ENCODE assay signal across 20 cellular contexts in the genomic region with DNA sequence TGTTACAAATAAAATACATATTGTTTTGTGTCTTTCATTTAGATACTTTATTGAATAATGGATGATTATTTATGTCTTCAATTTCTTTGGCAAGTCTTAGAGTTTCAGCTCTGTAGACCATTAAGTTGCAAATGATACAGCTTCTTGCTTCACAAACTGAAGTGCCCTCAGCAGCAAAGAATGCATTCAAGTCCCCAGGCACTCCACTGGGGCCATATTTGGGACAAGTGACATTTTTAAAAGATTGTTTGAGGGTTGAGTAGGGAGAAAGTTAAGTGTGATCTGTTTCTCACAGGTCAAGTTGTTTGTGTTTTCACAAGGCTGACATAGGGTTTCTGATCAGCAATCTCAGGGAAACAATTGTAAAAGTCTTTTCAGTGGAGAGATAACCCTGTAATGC.
"Had no signal": no experiment of that assay in that cellular context is flagged by ENCODE, and none has a peak within 500 bp of the region (broad histone marks: within the 10 kb centered on the region; RNA-seq: fewer than 3 reads in every experiment).

No MANE protein-coding gene starts in this region.

- H3K27ac ChIP-seq: epithelial cell of prostate, esophagus squamous epithelium, foreskin keratinocyte, psoas muscle, right lobe of liver, suprapubic skin, thyroid gland had no signal

- H3K4me1 Mint-ChIP-seq: nephron progenitor cell; stimulated activated effector memory CD8-positive, alpha-beta T cell treated with anti-CD3 and anti-CD28 coated beads, Interleukin-12 subunit alpha, Interleukin-12 subunit beta, amount 100 ng/mL, for 72 hours had no signal

- H3K4me3 ChIP-seq: esophagus squamous epithelium, lung, psoas muscle, right lobe of liver, suprapubic skin, thyroid gland had no signal

- DNase-seq: effector memory CD4-positive, alpha-beta T cell; esophagus squamous epithelium; foreskin keratinocyte; kidney; left cardiac atrium; left ventricle myocardium superior; mesenchymal stem cell; naive thymus-derived CD4-positive, alpha-beta T cell; nephron progenitor cell; psoas muscle; retina; right lobe of liver; stimulated activated CD4-positive, alpha-beta T cell treated with anti-CD3 and anti-CD28 coated beads, Interleukin-4, amount 100 ng/mL, for 1 hour; stimulated activated CD8-positive, alpha-beta memory T cell treated with anti-CD3 and anti-CD28 coated beads, Interleukin-4, amount 100 ng/mL, for 48 hours; stimulated activated naive CD8-positive, alpha-beta T cell treated with anti-CD3 and anti-CD28 coated beads, Interleukin-15, Interleukin-2, amounts not matched to agents 100 U/mL and 50 U/mL, for 24 hours; thyroid gland had no signal

- H3K9me3 ChIP-seq: esophagus squamous epithelium, psoas muscle, right lobe of liver, suprapubic skin, thyroid gland had no signal

- H3K27me3 Mint-ChIP-seq: naive thymus-derived CD4-positive, alpha-beta T cell had no signal

- H3K36me3 Mint-ChIP-seq: naive thymus-derived CD4-positive, alpha-beta T cell; stimulated activated effector memory CD8-positive, alpha-beta T cell treated with anti-CD3 and anti-CD28 coated beads, Interleukin-12 subunit alpha, Interleukin-12 subunit beta, amount 100 ng/mL, for 72 hours had no signal

- H3K27ac Mint-ChIP-seq: naive thymus-derived CD4-positive, alpha-beta T cell; nephron progenitor cell; stimulated activated effector memory CD8-positive, alpha-beta T cell treated with anti-CD3 and anti-CD28 coated beads, Interleukin-12 subunit alpha, Interleukin-12 subunit beta, amount 100 ng/mL, for 72 hours had no signal

- ATAC-seq: foreskin keratinocyte; left cardiac atrium; left ventricle myocardium superior; naive thymus-derived CD4-positive, alpha-beta T cell; psoas muscle; right lobe of liver; stimulated activated effector memory CD8-positive, alpha-beta T cell treated with anti-CD3 and anti-CD28 coated beads, Interleukin-12 subunit alpha, Interleukin-12 subunit beta, amount 100 ng/mL, for 72 hours; stimulated activated naive CD8-positive, alpha-beta T cell treated with anti-CD3 and anti-CD28 coated beads, Interleukin-15, Interleukin-2, amounts not matched to agents 100 U/mL and 50 U/mL, for 24 hours had no signal

- H3K4me3 Mint-ChIP-seq: naive thymus-derived CD4-positive, alpha-beta T cell; nephron progenitor cell; stimulated activated effector memory CD8-positive, alpha-beta T cell treated with anti-CD3 and anti-CD28 coated beads, Interleukin-12 subunit alpha, Interleukin-12 subunit beta, amount 100 ng/mL, for 72 hours had no signal

- H3K27me3 ChIP-seq: esophagus squamous epithelium, foreskin keratinocyte, right lobe of liver, suprapubic skin, thyroid gland had no signal

- H3K9me3 Mint-ChIP-seq: nephron progenitor cell had no signal

- H3K4me1 ChIP-seq: esophagus squamous epithelium, foreskin keratinocyte, psoas muscle, right lobe of liver, suprapubic skin, thyroid gland had no signal

- FAIRE-seq: kidney had no signal

- H3K36me3 ChIP-seq: esophagus squamous epithelium, right lobe of liver, suprapubic skin, thyroid gland had no signal
